Comparison of ENCODE assay signal across 25 cellular contexts in the genomic region with DNA sequence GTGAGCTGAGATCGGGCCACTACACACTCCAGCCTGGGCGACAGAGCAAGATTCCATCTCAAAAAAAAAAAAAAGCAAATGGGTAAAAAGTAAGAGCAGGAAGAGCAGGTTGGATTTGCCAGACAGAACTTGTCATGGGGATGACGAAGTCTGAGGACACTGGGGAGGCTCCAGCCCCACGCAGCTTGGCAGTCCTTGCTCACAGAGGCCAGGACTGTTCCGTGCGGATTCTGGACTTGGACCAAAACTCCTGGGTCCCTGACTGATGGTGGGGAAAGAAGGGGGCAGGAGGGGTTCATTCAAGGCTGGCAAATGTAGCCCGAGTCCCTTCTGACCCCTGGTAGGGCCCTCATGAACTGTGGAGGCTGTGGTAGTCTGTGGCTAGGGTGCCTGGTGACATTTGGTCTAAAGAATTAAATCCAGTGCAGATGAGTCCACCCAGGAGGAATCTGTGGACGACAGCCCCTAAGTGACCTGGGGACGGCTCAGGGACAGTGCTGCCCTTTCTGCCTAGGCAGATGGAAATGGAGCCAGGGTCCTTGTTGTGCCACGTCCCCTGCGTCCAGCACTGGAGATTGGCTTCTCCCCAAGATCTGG. TPM values are rescaled to one million over a fixed set of nuclear protein-coding genes. Genes with fewer than 3 reads are reported as not detected.
DNase-seq lines count a peak whose midpoint lies in the region; ATAC-seq and TF ChIP-seq lines count a peak whose summit lies in the region.
"Had no signal": no experiment of that assay in that cellular context is flagged by ENCODE, and none has a peak within 500 bp of the region (broad histone marks: within the 10 kb centered on the region; RNA-seq: fewer than 3 reads in every experiment).

No MANE protein-coding gene starts in this region.

- H3K9me3 Mint-ChIP-seq in activated naive CD4-positive, alpha-beta T cell treated with anti-CD3 and anti-CD28 coated beads, Interleukin-2, amount 50 U/mL, for 24 hours, result no peaks in the 10 kb centered on the region
- peaks cover 3% of the 10 kb centered on the region for H3K9me3 Mint-ChIP-seq in activated naive CD4-positive, alpha-beta T cell treated with anti-CD3 and anti-CD28 coated beads, Interleukin-2, amount 10 ng/mL, durations not matched to agents 7 days and 5 days
- peaks cover 0 to 4% (median 0%) of the 10 kb centered on the region in 11 donors for H3K9me3 Mint-ChIP-seq in naive thymus-derived CD4-positive, alpha-beta T cell

- H3K27me3 Mint-ChIP-seq in activated naive CD4-positive, alpha-beta T cell treated with anti-CD3 and anti-CD28 coated beads, Interleukin-2, amount 50 U/mL, for 24 hours, result no peaks in the 10 kb centered on the region
- peaks cover 26% of the 10 kb centered on the region for H3K27me3 Mint-ChIP-seq in activated naive CD4-positive, alpha-beta T cell treated with anti-CD3 and anti-CD28 coated beads, Interleukin-2, amount 10 ng/mL, durations not matched to agents 7 days and 5 days
- H3K27me3 Mint-ChIP-seq in naive thymus-derived CD4-positive, alpha-beta T cell, result peaks cover 0 to 13% (median 0%) of the 10 kb centered on the region in 5 donors

- H3K4me3 ChIP-seq in coronary artery (no peak overlapping the region), vagina (no peak overlapping the region), testis (no peak overlapping the region)
- no peak overlapping the region for H3K4me3 ChIP-seq in naive thymus-derived CD4-positive, alpha-beta T cell (ENCODE audit: low read length)
- H3K4me3 ChIP-seq: adrenal gland, SK-N-MC had no signal

- H3K27ac ChIP-seq in coronary artery (no peak overlapping the region), vagina (peak overlapping the region; percentile 25), testis (no peak overlapping the region)
- peak overlapping the region; percentile 43 for H3K27ac ChIP-seq in naive thymus-derived CD4-positive, alpha-beta T cell (ENCODE audit: low read depth, low read length)
- H3K27ac ChIP-seq: adrenal gland, brain microvascular endothelial cell, SK-N-MC had no signal

- H3K4me1 Mint-ChIP-seq in activated naive CD4-positive, alpha-beta T cell treated with anti-CD3 and anti-CD28 coated beads, Interleukin-2, amount 50 U/mL, for 24 hours, result peaks cover 87% of the 10 kb centered on the region
- H3K4me1 Mint-ChIP-seq in activated naive CD4-positive, alpha-beta T cell treated with anti-CD3 and anti-CD28 coated beads, Interleukin-2, amount 10 ng/mL, durations not matched to agents 7 days and 5 days, result peaks cover 76% of the 10 kb centered on the region
- H3K4me1 Mint-ChIP-seq in naive thymus-derived CD4-positive, alpha-beta T cell, result peaks cover 52 to 90% (median 81%) of the 10 kb centered on the region in 7 donors

- H3K4me3 Mint-ChIP-seq in activated naive CD4-positive, alpha-beta T cell treated with anti-CD3 and anti-CD28 coated beads, Interleukin-2, amount 50 U/mL, for 24 hours, result peak overlapping the region; percentile 30
- no peak overlapping the region for H3K4me3 Mint-ChIP-seq in activated naive CD4-positive, alpha-beta T cell treated with anti-CD3 and anti-CD28 coated beads, Interleukin-2, amount 10 ng/mL, durations not matched to agents 7 days and 5 days
- peak overlapping the region in 9 of 10 donors; percentile 61 to 99 (median 98) for H3K4me3 Mint-ChIP-seq in naive thymus-derived CD4-positive, alpha-beta T cell
- H3K4me3 Mint-ChIP-seq: endodermal cell; stimulated activated memory B cell treated with anti-CD40 and anti-IgM and Interleukin-4, amounts not matched to agents 10 μg/mL and 1 μg/mL and 100 μg/mL, for 72 hours had no signal

- 85 to 87% methylated on average over 8 to 11 of the region's 11 CpGs for WGBS in testis, 2 donors

- no peaks in the 10 kb centered on the region for H3K36me3 Mint-ChIP-seq in activated naive CD4-positive, alpha-beta T cell treated with anti-CD3 and anti-CD28 coated beads, Interleukin-2, amount 50 U/mL, for 24 hours
- peaks cover 3% of the 10 kb centered on the region for H3K36me3 Mint-ChIP-seq in activated naive CD4-positive, alpha-beta T cell treated with anti-CD3 and anti-CD28 coated beads, Interleukin-2, amount 10 ng/mL, durations not matched to agents 7 days and 5 days
- H3K36me3 Mint-ChIP-seq in naive thymus-derived CD4-positive, alpha-beta T cell, result peaks cover 0 to 4% (median 0%) of the 10 kb centered on the region in 5 donors

- no peaks in the 10 kb centered on the region for H3K9me3 ChIP-seq in naive thymus-derived CD4-positive, alpha-beta T cell (ENCODE audit: control insufficient read depth in 2 of 3, low read length in 3 of 3)
- no peaks in the 10 kb centered on the region for H3K9me3 ChIP-seq in vagina
- H3K9me3 ChIP-seq in testis, result no peaks in the 10 kb centered on the region
- H3K9me3 ChIP-seq: adrenal gland, BE2C had no signal

- ATAC-seq in naive thymus-derived CD4-positive, alpha-beta T cell, result no peak
- ATAC-seq in HG03571 (IDR thresholded peaks at IDR 0.05; ENCODE audit: unreplicated experiment), result no peak
- ATAC-seq: left cardiac atrium; stimulated activated memory B cell treated with anti-CD40 and anti-IgM and Interleukin-4, amounts not matched to agents 10 μg/mL and 1 μg/mL and 100 μg/mL, for 72 hours had no signal

- intact Hi-C loops in naive thymus-derived CD4-positive, alpha-beta T cell (cut with micrococcal nuclease), result loop anchor here in 1 of 2 donors (10.0 kb wide), 1 partner anchor 1014 kb away; no protein-coding TSS in a partner anchor
- intact Hi-C loops in vagina (cut with DNase I), result no loop called here
- intact Hi-C loops in testis (cut with DNase I; ENCODE audit: low total_unique reads), result no loop called here

- peaks cover 0 to 4% (median 0%) of the 10 kb centered on the region in 3 experiments for H3K36me3 ChIP-seq in naive thymus-derived CD4-positive, alpha-beta T cell (ENCODE audit: control insufficient read depth in 2 of 3, insufficient read depth in 3 of 3, low read length in 3 of 3)
- H3K36me3 ChIP-seq in vagina (no peaks in the 10 kb centered on the region), testis (ENCODE audit: low read depth, missing control alignments) (no peaks in the 10 kb centered on the region)
- H3K36me3 ChIP-seq: adrenal gland, BE2C, brain microvascular endothelial cell had no signal

- no peak for TF ChIP-seq CTCF in coronary artery (IDR thresholded peaks at IDR 0.05)
- no peak for TF ChIP-seq CTCF in vagina (IDR thresholded peaks at IDR 0.05)
- no peak for TF ChIP-seq CTCF in testis (IDR thresholded peaks at IDR 0.05)

- CTCF ChIA-PET in activated naive CD4-positive, alpha-beta T cell treated with anti-CD3 and anti-CD28 coated beads, Interleukin-2, amount 10 ng/mL, durations not matched to agents 7 days and 5 days (lab: Charles Lee), result no interaction called here
- CTCF ChIA-PET in naive thymus-derived CD4-positive, alpha-beta T cell (lab: Charles Lee), result interaction anchor here (0.6 kb wide), 1 partner anchor 32 kb away, joined by 3 read pairs; no protein-coding TSS in a partner anchor

- TF ChIP-seq POLR2A in vagina (IDR thresholded peaks at IDR 0.05) (no peak), testis (IDR thresholded peaks at IDR 0.05) (no peak)

- POLR2A ChIA-PET in naive thymus-derived CD4-positive, alpha-beta T cell (lab: Charles Lee), result interaction anchor here (0.8 to 8.8 kb wide), 7 partner anchors 15 to 114 kb away, joined by 3 to 214 read pairs (median 9); no protein-coding TSS in a partner anchor

- DNase-seq in activated naive CD4-positive, alpha-beta T cell treated with anti-CD3 and anti-CD28 coated beads, Interleukin-2, amount 10 ng/mL, durations not matched to agents 7 days and 5 days, result no peak
- DNase-seq in coronary artery (ENCODE audit: low spot score) (peak; percentile 9), vagina (ENCODE audit: extremely low spot score in 2 of 2) (no peak), testis (no peak)
- no peak for DNase-seq in naive thymus-derived CD4-positive, alpha-beta T cell
- DNase-seq in activated CD4-positive, CD25-positive, alpha-beta regulatory T cell (lab: John Stamatoyannopoulos, UW), result no peak
- DNase-seq: activated CD4-positive, alpha-beta T cell treated with anti-CD3 and anti-CD28 coated beads, Interleukin-2, amount 50 U/mL, for 1 hour; activated gamma-delta T cell treated with Interleukin-2 at 50 U/mL for 16 hours; BE2C; brain microvascular endothelial cell; endodermal cell; glutamatergic neuron; H7; Karpas-422; left cardiac atrium; MV-4-11; NCI-H1694 treated with DMSO at 0.1 percent for 48 hours; NCI-H2171 treated with DMSO at 0.1 percent for 48 hours; NCI-H69; nucleus accumbens had no signal

- peak overlapping the region; percentile 78 for H3K27ac Mint-ChIP-seq in activated naive CD4-positive, alpha-beta T cell treated with anti-CD3 and anti-CD28 coated beads, Interleukin-2, amount 50 U/mL, for 24 hours
- H3K27ac Mint-ChIP-seq in activated naive CD4-positive, alpha-beta T cell treated with anti-CD3 and anti-CD28 coated beads, Interleukin-2, amount 10 ng/mL, durations not matched to agents 7 days and 5 days, result no peak overlapping the region
- H3K27ac Mint-ChIP-seq in naive thymus-derived CD4-positive, alpha-beta T cell, result peak overlapping the region in 8 of 9 donors; percentile 83 to 100 (median 96)
- H3K27ac Mint-ChIP-seq: endodermal cell; stimulated activated memory B cell treated with anti-CD40 and anti-IgM and Interleukin-4, amounts not matched to agents 10 μg/mL and 1 μg/mL and 100 μg/mL, for 72 hours had no signal

- no peaks in the 10 kb centered on the region for H3K27me3 ChIP-seq in naive thymus-derived CD4-positive, alpha-beta T cell (ENCODE audit: control insufficient read depth in 2 of 2, insufficient read depth in 2 of 2, low read length in 2 of 2)
- H3K27me3 ChIP-seq in vagina (no peaks in the 10 kb centered on the region), testis (no peaks in the 10 kb centered on the region)

- H3K4me1 ChIP-seq in naive thymus-derived CD4-positive, alpha-beta T cell (ENCODE audit: control insufficient read depth in 2 of 2, insufficient read depth in 2 of 2, low read length in 2 of 2), result peaks cover 63 to 78% of the 10 kb centered on the region in 2 donors
- H3K4me1 ChIP-seq in vagina (peaks cover 32% of the 10 kb centered on the region), testis (peaks cover 3% of the 10 kb centered on the region)
- H3K4me1 ChIP-seq: BE2C had no signal

RNA-seq across cellular contexts. Expression of gene FGD3, which starts 3.1 kb away (rescaled TPM):
- 100 to 1,000 TPM; 141 to 341 (median 193) TPM for total RNA-seq in naive thymus-derived CD4-positive, alpha-beta T cell
- 100 to 1,000 TPM; 114 to 216 TPM for polyA plus RNA-seq in naive thymus-derived CD4-positive, alpha-beta T cell
- total RNA-seq in vagina (19.9 TPM), testis (10 to 100 TPM; 12.8 to 14.3 TPM)
- 14.0 TPM for polyA plus RNA-seq in testis (ENCODE audit: insufficient read depth, low read depth, low replicate concordance)

Comparison
In these comparisons a context has a peak if more than half of its experiments do, and no peak if none do; other contexts are left out.
1. H3K27ac ChIP-seq: peak in naive thymus-derived CD4-positive, alpha-beta T cell (single experiment) and vagina (single experiment); none in coronary artery (0 of 2) and testis (0 of 2).